ENCODE assay signal across 26 cellular contexts in the genomic region with DNA sequence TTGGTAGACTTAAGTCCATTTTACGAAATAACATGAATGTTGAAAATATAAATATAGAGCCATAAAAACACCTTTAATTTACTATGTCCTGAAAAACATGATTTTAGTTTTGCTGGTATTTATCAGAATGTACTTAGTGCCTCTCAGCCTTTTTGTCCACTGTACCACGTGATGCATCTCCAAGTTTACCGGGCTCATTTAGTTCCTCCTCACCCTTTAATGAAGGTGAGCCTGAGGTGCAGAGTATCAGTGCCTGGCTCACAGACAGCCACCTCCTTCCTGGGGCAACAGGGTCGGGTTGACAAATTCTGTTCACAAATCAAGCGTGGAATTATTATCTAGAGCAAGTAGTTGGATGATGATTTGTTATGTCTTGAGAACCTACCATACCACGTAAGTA.
"Had no signal": no experiment of that assay in that cellular context is flagged by ENCODE, and none has a peak within 500 bp of the region (broad histone marks: within the 10 kb centered on the region; RNA-seq: fewer than 3 reads in every experiment).

No MANE protein-coding gene starts in this region.

- H3K4me3 ChIP-seq: colonic mucosa, esophagus squamous epithelium, gastrocnemius medialis, heart right ventricle, left lung, lower lobe of right lung had no signal

- H3K9me3 Mint-ChIP-seq: dendritic cell treated with granulocyte-macrophage colony-stimulating factor and Interleukin-4, amounts not matched to agents 40 ng/mL and 50 ng/mL, for 4 days had no signal

- H3K27ac Mint-ChIP-seq: dendritic cell treated with granulocyte-macrophage colony-stimulating factor and Interleukin-4, amounts not matched to agents 40 ng/mL and 50 ng/mL, for 4 days; effector memory CD8-positive, alpha-beta T cell; endodermal cell had no signal

- H3K9me3 ChIP-seq: colonic mucosa, esophagus squamous epithelium, gastrocnemius medialis had no signal

- H3K4me3 Mint-ChIP-seq: dendritic cell treated with granulocyte-macrophage colony-stimulating factor and Interleukin-4, amounts not matched to agents 40 ng/mL and 50 ng/mL, for 4 days; effector memory CD8-positive, alpha-beta T cell; endodermal cell had no signal

- FAIRE-seq: endometrium, islet of Langerhans, keratinocyte had no signal

- ATAC-seq: effector memory CD8-positive, alpha-beta T cell; esophagus mucosa; gastrocnemius medialis; heart right ventricle; left cardiac atrium; left lung; left ventricle myocardium superior; lower lobe of right lung had no signal

- H3K27me3 ChIP-seq: colonic mucosa, esophagus squamous epithelium, gastrocnemius medialis, left lung had no signal

- H3K36me3 ChIP-seq: colonic mucosa, esophagus squamous epithelium, gastrocnemius medialis, heart right ventricle, left lung, lower lobe of right lung had no signal

- DNase-seq: colonic mucosa; cortex of kidney; effector CD8-positive, alpha-beta T cell; effector memory CD8-positive, alpha-beta T cell; endodermal cell; erythroblast; esophagus squamous epithelium; foreskin fibroblast; foreskin melanocyte; gastrocnemius medialis; glutamatergic neuron; head of caudate nucleus; heart right ventricle; hippocampal formation; left cardiac atrium; left lung; left ventricle myocardium superior; lower lobe of right lung; mesendoderm; midbrain had no signal

- H3K27ac ChIP-seq: colonic mucosa, epithelial cell of prostate, esophagus squamous epithelium, gastrocnemius medialis, heart right ventricle, left lung, lower lobe of right lung had no signal

- H3K27me3 Mint-ChIP-seq: dendritic cell treated with granulocyte-macrophage colony-stimulating factor and Interleukin-4, amounts not matched to agents 40 ng/mL and 50 ng/mL, for 4 days; effector memory CD8-positive, alpha-beta T cell had no signal

- H3K4me1 ChIP-seq: colonic mucosa, esophagus squamous epithelium, gastrocnemius medialis, heart right ventricle, left lung, lower lobe of right lung had no signal
